22 cellular contexts compared by ENCODE assay signal in genomic region chr7:25845341-25845923, GRCh38.
DNase-seq lines count a peak whose midpoint lies in the region; ATAC-seq and TF ChIP-seq lines count a peak whose summit lies in the region.
"Had no signal": no experiment of that assay in that cellular context is flagged by ENCODE, and none has a peak within 500 bp of the region (broad histone marks: within the 10 kb centered on the region; RNA-seq: fewer than 3 reads in every experiment).

No MANE protein-coding gene starts in this region.

- peak overlapping the region; percentile 86 to 90 (median 88) for H3K27ac ChIP-seq in gastrocnemius medialis
- H3K27ac ChIP-seq: neutrophil had no signal

- ATAC-seq in left colon (peak; percentile 84), gastrocnemius medialis (no peak)
- ATAC-seq: activated CD4-positive, CD25-positive, alpha-beta regulatory T cell treated with anti-CD3 and anti-CD28 coated beads, Interleukin-2, amount 50 U/mL, for 24 hours; GM12878; left lung had no signal

- no peaks in the 10 kb centered on the region for H3K27me3 ChIP-seq in gastrocnemius medialis
- H3K27me3 ChIP-seq: suprapubic skin had no signal

- no peak for TF ChIP-seq CTCF in gastrocnemius medialis (IDR thresholded peaks at IDR 0.05 in 4 of 5, conservative IDR thresholded peaks at IDR 0.05 in 1 of 5)

- H3K4me1 ChIP-seq in gastrocnemius medialis: peaks cover 80 to 81% of the 10 kb centered on the region in 2 donors

- in situ Hi-C loops in Caki2 (cut with HindIII; ENCODE audit: low pct_unique_long_range_greater_than_20kb, low sequenced_read_pairs): loop anchor here (25.0 kb wide), 1 partner anchor 458 kb away; no protein-coding TSS in a partner anchor
- in situ Hi-C loops in gastrocnemius medialis (cut with MboI; ENCODE audit: low sequenced_read_pairs in 4 of 4): loop anchor here in 3 of 4 donors (10.0 to 25.0 kb wide), 3 partner anchors 91 to 451 kb away; no protein-coding TSS in a partner anchor

- no peaks in the 10 kb centered on the region for H3K36me3 ChIP-seq in gastrocnemius medialis
- H3K36me3 ChIP-seq: left lung, neutrophil, suprapubic skin had no signal

- intact Hi-C loops in left colon (cut with DNase I, micrococcal nuclease) (no loop called here), gastrocnemius medialis (cut with DNase I; ENCODE audit: low total_unique reads) (no loop called here)

- peak; percentile 38 for DNase-seq in Caki2 (ENCODE audit: low read depth)
- DNase-seq in NCI-H1092 (lab: John Stamatoyannopoulos, UW): peak; percentile 17
- DNase-seq in left colon: no peak
- DNase-seq in gastrocnemius medialis: no peak
- DNase-seq in stimulated activated CD4-positive, alpha-beta T cell treated with anti-CD3 and anti-CD28 coated beads, Interleukin-12 subunit alpha, Interleukin-12 subunit beta, amount 100 ng/mL, for 4 hours: no peak
- DNase-seq in NOMO-1 treated with dmso at 0.1 percent for 144 hours (lab: John Stamatoyannopoulos, UW; ENCODE audit: unreplicated experiment): no peak
- DNase-seq in NCI-H2029 treated with DMSO at 0.1 percent for 48 hours (lab: John Stamatoyannopoulos, UW): no peak
- DNase-seq: activated naive CD4-positive, alpha-beta T cell; activated T-cell treated with anti-CD3 and anti-CD28 coated beads, Interleukin-2, amount 50 U/mL, for 24 hours; amniotic stem cell; CD4-positive, alpha-beta T cell; DMS153; left lung; NCI-H187 treated with DMSO at 0.1 percent for 48 hours; NCI-H446 treated with DMSO at 0.1 percent for 48 hours; NK-92 treated with Interleukin-12 subunit alpha and Interleukin-12 subunit beta, amount 100 ng/mL, for 24 hours; retina; T1000 had no signal

- H3K9me3 ChIP-seq in gastrocnemius medialis: no peaks in the 10 kb centered on the region
- H3K9me3 ChIP-seq: left lung, neutrophil, suprapubic skin had no signal

- H3K4me3 ChIP-seq in gastrocnemius medialis: no peak overlapping the region
- H3K4me3 ChIP-seq: GM12878, left lung, suprapubic skin had no signal

- TF ChIP-seq POLR2A in gastrocnemius medialis (IDR thresholded peaks at IDR 0.05): no peak

Comparison
In these comparisons a context has a peak if more than half of its experiments do, and no peak if none do; other contexts are left out.
1. DNase-seq: peak in Caki2 (single experiment) and NCI-H1092 (single experiment); none in left colon (0 of 2), gastrocnemius medialis (0 of 2), stimulated activated CD4-positive, alpha-beta T cell treated with anti-CD3 and anti-CD28 coated beads, Interleukin-12 subunit alpha, Interleukin-12 subunit beta, amount 100 ng/mL, for 4 hours (single experiment), NOMO-1 treated with dmso at 0.1 percent for 144 hours (single experiment) and NCI-H2029 treated with DMSO at 0.1 percent for 48 hours (single experiment).